Comparison of ENCODE assay signal across 9 cellular contexts in genomic region chr2:172484253-172484652, GRCh38. TPM values are rescaled to one million over a fixed set of nuclear protein-coding genes. Genes with fewer than 3 reads are reported as not detected.
DNase-seq lines count a peak whose midpoint lies in the region; ATAC-seq, FAIRE-seq and TF ChIP-seq lines count a peak whose summit lies in the region.
"Had no signal": no experiment of that assay in that cellular context is flagged by ENCODE, and none has a peak within 500 bp of the region (broad histone marks: within the 10 kb centered on the region; RNA-seq: fewer than 3 reads in every experiment).

No MANE protein-coding gene starts in this region.

- no peak for TF ChIP-seq POLR2A in K562 (conservative IDR thresholded peaks at IDR 0.05)
- no peak for TF ChIP-seq POLR2A in testis (IDR thresholded peaks at IDR 0.05)

- no peaks in the 10 kb centered on the region for H3K36me3 ChIP-seq in K562 (ENCODE audit: control insufficient read depth, insufficient read depth, low read length)
- H3K36me3 ChIP-seq in testis (ENCODE audit: low read depth, missing control alignments) = no peaks in the 10 kb centered on the region

- H3K27me3 ChIP-seq in K562 (ENCODE audit: control insufficient read depth in 2 of 2, insufficient read depth in 2 of 2, low read length in 2 of 2) (peaks cover 14 to 24% of the 10 kb centered on the region in 2 experiments; a peak in 4 of 5 replicates), testis (no peaks in the 10 kb centered on the region)

- H3K4me3 ChIP-seq in LNCaP clone FGC (ENCODE audit: low read depth, low read length) (no peak overlapping the region), K562 (no peak overlapping the region), testis (no peak overlapping the region)

- H3K4me1 ChIP-seq in K562 (replicated peaks in 1 of 2; ENCODE audit: control insufficient read depth in 2 of 2, insufficient read depth in 2 of 2, low read length in 2 of 2) = no peaks in the 10 kb centered on the region
- peaks cover 11% of the 10 kb centered on the region for H3K4me1 ChIP-seq in testis

- BruUV-seq in K562 (replicated peaks; lab: Mats Ljungman, UMichigan) = no TSS peak

- no peaks in the 10 kb centered on the region for H3K27me3 Mint-ChIP-seq in nephron (ENCODE audit: low read depth)

- no peak overlapping the region for H3K4me3 Mint-ChIP-seq in nephron

- H3K9me1 ChIP-seq in K562 (ENCODE audit: control insufficient read depth, insufficient read depth, low read length) = no peaks in the 10 kb centered on the region

- H3K79me2 ChIP-seq in K562 (ENCODE audit: control insufficient read depth, insufficient read depth, low read length) = no peaks in the 10 kb centered on the region

- H2AFZ ChIP-seq in K562 (ENCODE audit: low read depth, low read length) = no peak overlapping the region

- no peaks in the 10 kb centered on the region for H4K20me1 ChIP-seq in K562 (replicated peaks; ENCODE audit: control insufficient read depth, insufficient read depth, low read length)

- CTCF ChIA-PET in K562 (lab: Yijun Ruan, JAX; ENCODE audit: low intra/inter-chr PET ratio) = interaction anchor here (1.3 kb wide), 1 partner anchor 312 kb away, joined by 5 read pairs; no protein-coding TSS in a partner anchor

- TF ChIP-seq CTCF in LNCaP clone FGC (IDR thresholded peaks at IDR 0.05; ENCODE audit: control insufficient read depth, extremely low read depth, insufficient read depth) (peak; percentile 44), K562 (IDR thresholded peaks at IDR 0.05 in 2 of 3, conservative IDR thresholded peaks at IDR 0.05 in 1 of 3; ENCODE audit: insufficient read depth in 2 of 3, low read depth in 1 of 3, low read length in 3 of 3) (peak; percentile 24 to 59 (median 39); a peak in 4 of 6 replicates), nephron (IDR thresholded peaks at IDR 0.05; ENCODE audit: unreplicated experiment in 3 of 3) (peak; percentile 36 to 47 (median 45)), testis (IDR thresholded peaks at IDR 0.05) (peak in 1 of 3 experiments; percentile 12)

- H3K27ac ChIP-seq in K562 (ENCODE audit: extremely low read depth, low read depth, low read length) = no peak overlapping the region
- no peak overlapping the region for H3K27ac ChIP-seq in testis

- intact Hi-C loops in K562 (cut with micrococcal nuclease) (loop anchor here (5.0 kb wide), 1 partner anchor 228 kb away; no protein-coding TSS in a partner anchor), testis (cut with DNase I; ENCODE audit: low total_unique reads) (no loop called here)

- no peak overlapping the region for H3K27ac Mint-ChIP-seq in nephron

- POLR2A ChIA-PET in K562 (lab: Yijun Ruan, JAX) = interaction anchor here (0.6 to 2.0 kb wide), 4 partner anchors 8 to 993 kb away, joined by 3 to 7 read pairs (median 5); no protein-coding TSS in a partner anchor

- TF ChIP-seq RAD21 in K562 (CRISPR knock-in tag; conservative IDR thresholded peaks at IDR 0.05 in 1 of 2, IDR thresholded peaks at IDR 0.05 in 1 of 2) = peak; percentile 43 to 60

- in situ Hi-C loops in K562 (cut with MboI) = no loop called here

- peak; percentile 74 for FAIRE-seq in K562 (lab: Jason Lieb, UNC)

- H3K4me2 ChIP-seq in K562 (ENCODE audit: insufficient read depth, low read length) = no peak overlapping the region

- WGBS in K562 (ENCODE audit: insufficient coverage, low coverage, missing lambda C conversion rate) = 0% methylated on average over 4 of the region's 4 CpGs
- WGBS in testis, 2 donors = 27 to 34% methylated on average over 4 of the region's 4 CpGs

- ATAC-seq in K562 = peak; percentile 42; the same call in 2 of the 3 replicates
- no peak for ATAC-seq in GM18498 (IDR thresholded peaks at IDR 0.05; ENCODE audit: unreplicated experiment)
- no peak for ATAC-seq in GM21381 (IDR thresholded peaks at IDR 0.05; ENCODE audit: unreplicated experiment)
- ATAC-seq: right cardiac atrium had no signal

- H3K9me3 ChIP-seq in K562 (replicated peaks; ENCODE audit: control insufficient read depth, insufficient read depth, low read depth, low read length) (no peaks in the 10 kb centered on the region), testis (no peaks in the 10 kb centered on the region)

- no peaks in the 10 kb centered on the region for H3K9me3 Mint-ChIP-seq in nephron

- H3K36me3 Mint-ChIP-seq in nephron (ENCODE audit: low read depth) = peaks cover 15% of the 10 kb centered on the region

- TF ChIP-seq EP300 in K562 (IDR thresholded peaks at IDR 0.05; ENCODE audit: low read length) = no peak

- no peaks in the 10 kb centered on the region for H3K4me1 Mint-ChIP-seq in nephron

- DNase-seq in NCI-H748 (lab: John Stamatoyannopoulos, UW; ENCODE audit: unreplicated experiment) = peak; percentile 19
- no peak for DNase-seq in NCI-H748 treated with DMSO at 0.1 percent for 48 hours (lab: John Stamatoyannopoulos, UW)
- no peak for DNase-seq in LNCaP clone FGC (ENCODE audit: low read depth)
- DNase-seq in K562 (ENCODE audit: extremely low read depth in 1 of 4, low spot score in 3 of 4) = peak in 2 of 4 experiments; percentile 20 to 35
- no peak for DNase-seq in testis
- DNase-seq: right cardiac atrium had no signal

- H3K9ac ChIP-seq in K562 (ENCODE audit: insufficient read depth in 1 of 2, low read depth in 2 of 2, low read length in 2 of 2) = no peak overlapping the region

TF ChIP-seq in K562, 482 proteins besides CTCF, POLR2A, EP300 and RAD21 (continues in another document):
- peak; percentile 29; the same call in 1 of the 2 replicates for TF ChIP-seq KLF16 (IDR thresholded peaks at IDR 0.05)
- TF ChIP-seq ATF7 (IDR thresholded peaks at IDR 0.05) = no peak
- TF ChIP-seq ZNF3 (CRISPR knock-in tag; IDR thresholded peaks at IDR 0.05) = no peak
- TF ChIP-seq ZNF449 (CRISPR knock-in tag; IDR thresholded peaks at IDR 0.05) = no peak
- TF ChIP-seq HOXB6 (CRISPR knock-in tag; IDR thresholded peaks at IDR 0.05; ENCODE audit: borderline replicate concordance) = no peak
- no peak for TF ChIP-seq ZNF436 (CRISPR knock-in tag; IDR thresholded peaks at IDR 0.05)
- TF ChIP-seq GTF2F1 (IDR thresholded peaks at IDR 0.05; ENCODE audit: low read depth, low read length) = no peak
- TF ChIP-seq ATF2 (CRISPR knock-in tag; IDR thresholded peaks at IDR 0.05) = no peak
- TF ChIP-seq, protein P1, sequence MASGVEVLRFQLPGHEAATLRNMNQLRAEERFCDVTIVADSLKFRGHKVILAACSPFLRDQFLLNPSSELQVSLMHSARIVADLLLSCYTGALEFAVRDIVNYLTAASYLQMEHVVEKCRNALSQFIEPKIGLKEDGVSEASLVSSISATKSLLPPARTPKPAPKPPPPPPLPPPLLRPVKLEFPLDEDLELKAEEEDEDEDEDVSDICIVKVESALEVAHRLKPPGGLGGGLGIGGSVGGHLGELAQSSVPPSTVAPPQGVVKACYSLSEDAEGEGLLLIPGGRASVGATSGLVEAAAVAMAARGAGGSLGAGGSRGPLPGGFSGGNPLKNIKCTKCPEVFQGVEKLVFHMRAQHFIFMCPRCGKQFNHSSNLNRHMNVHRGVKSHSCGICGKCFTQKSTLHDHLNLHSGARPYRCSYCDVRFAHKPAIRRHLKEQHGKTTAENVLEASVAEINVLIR (CRISPR knock-in tag; IDR thresholded peaks at IDR 0.05) = no peak

RNA-seq across cellular contexts. Expression of gene ITGA6, which starts 56.9 kb away (rescaled TPM):
- not detected in 2 replicates for total RNA-seq in K562 (2011; cell fraction: chromatin; rRNA removed; ENCODE audit: low replicate concordance)
- total RNA-seq in K562 (2011; cell fraction: nucleolus; rRNA removed) = 0.13 TPM in 1 of 2 replicates, not detected in the other
- not detected in 2 replicates for total RNA-seq in K562 (2011; cell fraction: nucleoplasm; rRNA removed)
- total RNA-seq in K562 (2014; rRNA removed) (0.33 TPM in 1 of 2 replicates, not detected in the other), K562 (2014; rRNA removed; fragmentation: Illumina TruSeq; extraction: Trizol) (not detected in 2 replicates), K562 (2015; rRNA removed; fragmentation: Illumina TruSeq; extraction: Trizol) (0.07 TPM in 1 of 2 replicates, not detected in the other), K562 (2021) (0.29 and 0.40 TPM in 2 replicates), testis (100 to 1,000 TPM; 166 to 232 TPM)
- polyA plus RNA-seq in K562 (2011; rRNA removed) (0.01 TPM in 1 of 2 replicates, not detected in the other), K562 (2014; fragmentation: Illumina TruSeq; extraction: Trizol) (not detected in 2 replicates), K562 (2014; fragmentation: Nextera tagmentation; extraction: Ambion mirVana) (under 1 TPM in 1 of 2 experiments, not detected in 1; 0.03 TPM), K562 (2014; rRNA removed) (not detected in 2 replicates), testis (ENCODE audit: insufficient read depth, low read depth, low replicate concordance) (57.5 TPM)
- polyA plus RNA-seq in K562 (2011; cell fraction: cytosol; rRNA removed) = 0.03 TPM in 1 of 2 replicates, not detected in the other
- polyA plus RNA-seq in K562 (2011; cell fraction: nucleus; rRNA removed) = 0.10 TPM in 1 of 2 replicates, not detected in the other
- polyA plus RNA-seq in K562 (2012) = 0.05 and 0.22 TPM in 2 replicates
- polyA minus RNA-seq in K562 (2011; rRNA and poly(A)+ RNA removed) = 0.09 TPM in 1 of 2 replicates, not detected in the other
- 1.1 TPM in 1 of 2 replicates, not detected in the other for polyA minus RNA-seq in K562 (2011; cell fraction: cytosol; rRNA and poly(A)+ RNA removed)
- 0.81 TPM in 1 of 2 replicates, not detected in the other for polyA minus RNA-seq in K562 (2011; cell fraction: nucleus; rRNA and poly(A)+ RNA removed)

Comparison
In these comparisons a context has a peak if more than half of its experiments do, and no peak if none do; other contexts are left out.
1. RNA of gene ITGA6, which starts 56.9 kb away (total RNA-seq): 166 to 232 TPM in testis; 0.07 to 0.40 TPM in K562; every median in the first group is over 100 times any median in the second.